Comparison of ENCODE assay signal across 8 cellular contexts in the genomic region with DNA sequence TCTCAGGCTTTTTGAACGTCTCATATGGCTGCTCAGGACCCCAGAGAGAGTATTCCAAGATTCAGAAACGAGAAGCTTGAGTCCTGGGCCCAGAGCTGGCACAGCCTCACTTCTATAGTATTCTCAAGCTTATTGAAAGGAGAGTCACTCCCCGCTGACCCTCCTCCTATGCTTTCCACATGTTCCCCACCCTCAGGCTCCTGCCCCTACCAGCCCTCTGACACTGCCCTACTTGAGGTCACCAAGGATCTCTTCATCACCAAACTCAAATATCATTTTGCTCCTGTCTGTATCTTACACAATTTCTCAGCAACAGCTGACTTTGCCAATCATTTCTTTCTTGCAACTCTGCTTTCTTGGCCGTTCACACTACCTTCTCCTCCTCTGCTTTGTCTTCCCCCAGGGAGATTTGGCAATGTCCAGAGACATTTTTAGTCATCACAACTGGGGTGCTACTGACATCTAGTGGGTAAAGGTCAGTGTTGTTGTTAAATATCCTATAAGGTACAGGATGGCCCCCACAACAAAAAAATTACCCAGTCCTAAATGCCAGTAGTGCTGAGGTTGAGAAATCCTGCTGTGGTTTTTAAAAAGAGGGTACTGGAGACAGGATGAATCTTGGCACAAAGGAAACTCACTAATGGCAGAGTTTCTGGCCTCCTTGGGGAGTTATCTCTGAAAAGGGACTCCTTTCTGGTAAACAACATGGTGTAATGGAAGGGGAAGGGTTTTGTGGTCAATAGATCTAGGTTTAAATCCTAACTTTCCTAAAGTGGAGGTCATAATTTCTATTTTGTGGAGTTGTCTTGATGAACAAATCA.
DNase-seq lines count a peak whose midpoint lies in the region; ATAC-seq lines count a peak whose summit lies in the region.

No MANE protein-coding gene starts in this region.

- peaks cover 32 to 53% (median 38%) of the 10 kb centered on the region in 10 experiments for H3K4me1 ChIP-seq in BLaER1 treated with 17β-estradiol and CSF1 and Interleukin-3, amounts not matched to agents 10 nM and 100 nM
- H3K4me1 ChIP-seq in subcutaneous abdominal adipose tissue (ENCODE audit: control insufficient read depth in 5 of 5, insufficient read depth in 5 of 5, low read length in 5 of 5) = peaks cover 0 to 33% (median 23%) of the 10 kb centered on the region in 5 donors

- ATAC-seq in HG03103 (IDR thresholded peaks at IDR 0.05; ENCODE audit: low read depth, unreplicated experiment) = peak; percentile 71

- peak overlapping the region in 4 of 11 experiments; percentile 11 to 70 (median 45); a peak in 6 of 22 replicates for H3K27ac ChIP-seq in BLaER1 treated with 17β-estradiol and CSF1 and Interleukin-3, amounts not matched to agents 10 nM and 100 nM
- peak overlapping the region; percentile 26 for H3K27ac ChIP-seq in subcutaneous abdominal adipose tissue (ENCODE audit: low read depth, low read length)

- H3K4me2 ChIP-seq in BLaER1 treated with 17β-estradiol and CSF1 and Interleukin-3, amounts not matched to agents 10 nM and 100 nM = peak overlapping the region; percentile 22 to 74 (median 63); a peak in 20 of 22 replicates

- H3K9ac ChIP-seq in BLaER1 treated with 17β-estradiol and CSF1 and Interleukin-3, amounts not matched to agents 10 nM and 100 nM = 0 out of 22 replicates have a peak overlapping the region, but pooled peaks of 1 of the 11 experiments have one; percentile 10
- no peak overlapping the region for H3K9ac ChIP-seq in subcutaneous abdominal adipose tissue (ENCODE audit: low read length in 5 of 5)

- no peak overlapping the region for H3K4me3 ChIP-seq in BLaER1 treated with 17β-estradiol and CSF1 and Interleukin-3, amounts not matched to agents 10 nM and 100 nM
- no peak overlapping the region for H3K4me3 ChIP-seq in subcutaneous abdominal adipose tissue (ENCODE audit: low read depth in 1 of 5, low read length in 5 of 5)

- H4K20me1 ChIP-seq in BLaER1 treated with 17β-estradiol and CSF1 and Interleukin-3, amounts not matched to agents 10 nM and 100 nM = no peaks in the 10 kb centered on the region

- DNase-seq in GM19238 (ENCODE audit: insufficient read length, low spot score) (peak; percentile 7), RKO (ENCODE audit: low spot score) (peak; percentile 56), germinal center (ENCODE audit: low spot score) (peak; percentile 18), DMS114 treated with DMSO at 0.1 percent for 48 hours (lab: John Stamatoyannopoulos, UW; ENCODE audit: unreplicated experiment) (no peak)
- DNase-seq in activated CD4-positive, alpha-beta T cell treated with anti-CD3 and anti-CD28 coated beads for 1 hour = no peak

- H3K27me3 ChIP-seq in BLaER1 treated with 17β-estradiol and CSF1 and Interleukin-3, amounts not matched to agents 10 nM and 100 nM = no peaks in the 10 kb centered on the region
- H3K27me3 ChIP-seq in subcutaneous abdominal adipose tissue (ENCODE audit: control insufficient read depth in 5 of 5, insufficient read depth in 4 of 5, low read length in 5 of 5) = peaks cover 0 to 3% (median 0%) of the 10 kb centered on the region in 5 donors

- H3K9me3 ChIP-seq in BLaER1 treated with 17β-estradiol and CSF1 and Interleukin-3, amounts not matched to agents 10 nM and 100 nM (replicated peaks in 1 of 11) = no peaks in the 10 kb centered on the region
- no peaks in the 10 kb centered on the region for H3K9me3 ChIP-seq in subcutaneous abdominal adipose tissue (ENCODE audit: control insufficient read depth in 5 of 5, low read length in 5 of 5)

- H3K36me3 ChIP-seq in BLaER1 treated with 17β-estradiol and CSF1 and Interleukin-3, amounts not matched to agents 10 nM and 100 nM = no peaks in the 10 kb centered on the region
- no peaks in the 10 kb centered on the region for H3K36me3 ChIP-seq in subcutaneous abdominal adipose tissue (ENCODE audit: control insufficient read depth in 5 of 5, insufficient read depth in 5 of 5, low read length in 5 of 5)

Comparison
In these comparisons a context has a peak if more than half of its experiments do, and no peak if none do; other contexts are left out.
1. DNase-seq: peak in GM19238 (single experiment), RKO (single experiment) and germinal center (single experiment); none in DMS114 treated with DMSO at 0.1 percent for 48 hours (single experiment) and activated CD4-positive, alpha-beta T cell treated with anti-CD3 and anti-CD28 coated beads for 1 hour (single experiment).